Comparison of ENCODE assay signal across 22 cellular contexts in the genomic region with DNA sequence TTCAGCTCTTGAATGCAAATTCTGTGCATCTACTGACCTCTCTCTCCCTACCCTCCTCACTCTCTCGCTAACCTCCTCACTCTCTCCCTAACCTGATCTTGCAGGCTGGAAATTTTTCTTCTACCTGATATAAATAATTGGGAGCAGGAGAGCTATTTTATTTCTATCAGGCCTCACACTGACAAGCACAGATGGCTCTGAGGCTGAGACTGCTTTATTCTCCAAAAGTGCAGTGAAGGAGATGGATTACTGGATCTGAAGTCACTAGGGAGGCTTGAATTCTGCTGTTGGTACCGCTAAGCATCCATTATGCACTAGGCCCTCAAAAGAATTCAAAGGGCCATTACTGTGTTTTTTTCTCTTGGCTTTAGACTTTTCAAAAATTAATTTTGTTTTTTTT. TPM values are rescaled to one million over a fixed set of nuclear protein-coding genes. Genes with fewer than 3 reads are reported as not detected.
"Had no signal": no experiment of that assay in that cellular context is flagged by ENCODE, and none has a peak within 500 bp of the region (broad histone marks: within the 10 kb centered on the region; RNA-seq: fewer than 3 reads in every experiment).

No MANE protein-coding gene starts in this region.

- H3K27ac Mint-ChIP-seq: endodermal cell, naive B cell, nephron, progenitor cell of endocrine pancreas, type B pancreatic cell had no signal

- H3K4me1 ChIP-seq: heart left ventricle, suprapubic skin had no signal

- H3K4me3 Mint-ChIP-seq: endodermal cell, nephron, type B pancreatic cell had no signal

- ATAC-seq: heart left ventricle; right cardiac atrium; stimulated activated naive CD8-positive, alpha-beta T cell treated with anti-CD3 and anti-CD28 coated beads, Interleukin-15, Interleukin-2, amounts not matched to agents 100 U/mL and 50 U/mL, for 24 hours had no signal

- H3K36me3 ChIP-seq: heart left ventricle, ovary, suprapubic skin, thyroid gland had no signal

- H3K36me3 Mint-ChIP-seq: naive B cell, type B pancreatic cell had no signal

- DNase-seq: dermis blood vessel endothelial cell; effector CD4-positive, alpha-beta T cell; endodermal cell; erythroblast; foreskin melanocyte; heart left ventricle; hippocampal formation; kidney glomerular epithelial cell; mesendoderm; naive B cell; ovary; right cardiac atrium; small intestine; stimulated activated CD4-positive, alpha-beta T cell treated with anti-CD3 and anti-CD28 coated beads, Interleukin-12 subunit alpha, Interleukin-12 subunit beta, amount 100 ng/mL, for 4 hours; stimulated activated CD4-positive, alpha-beta T cell treated with anti-CD3 and anti-CD28 coated beads, Interleukin-2, amount 100 ng/mL, for 48 hours; stimulated activated naive CD8-positive, alpha-beta T cell treated with anti-CD3 and anti-CD28 coated beads, Interleukin-15, Interleukin-2, amounts not matched to agents 100 U/mL and 50 U/mL, for 24 hours; thyroid gland had no signal

- H3K4me1 Mint-ChIP-seq: naive B cell had no signal

- H3K27me3 Mint-ChIP-seq: naive B cell, progenitor cell of endocrine pancreas, type B pancreatic cell had no signal

- H3K9me3 ChIP-seq: heart left ventricle, ovary, suprapubic skin, thyroid gland had no signal

- H3K9me3 Mint-ChIP-seq: endodermal cell, nephron, type B pancreatic cell had no signal

- H3K4me3 ChIP-seq: heart left ventricle, ovary, suprapubic skin, thyroid gland had no signal

- H3K27me3 ChIP-seq: heart left ventricle, ovary, suprapubic skin, thyroid gland had no signal

- H3K27ac ChIP-seq: heart left ventricle, ovary, suprapubic skin, thyroid gland had no signal

RNA-seq across cellular contexts. Expression of a gene that starts 37.2 kb away (rescaled TPM):
- polyA plus RNA-seq: endothelial cell of umbilical vein had no signal
